ENCODE assay signal across 17 cellular contexts in genomic region chr20:8740265-8740664, GRCh38.
DNase-seq lines count a peak whose midpoint lies in the region; ATAC-seq and TF ChIP-seq lines count a peak whose summit lies in the region.
"Had no signal": no experiment of that assay in that cellular context is flagged by ENCODE, and none has a peak within 500 bp of the region (broad histone marks: within the 10 kb centered on the region; RNA-seq: fewer than 3 reads in every experiment).

No MANE protein-coding gene starts in this region.

- H3K9me3 ChIP-seq in colonic mucosa: no peaks in the 10 kb centered on the region
- H3K9me3 ChIP-seq: A549, upper lobe of right lung had no signal

- no peak overlapping the region for H3K27ac Mint-ChIP-seq in stimulated activated naive CD8-positive, alpha-beta T cell treated with anti-CD3 and anti-CD28 coated beads, Interleukin-15, amount 100 ng/mL, for 72 hours

- intact Hi-C loops in left ventricle myocardium superior (cut with micrococcal nuclease): no loop called here
- intact Hi-C loops in colonic mucosa (cut with DNase I): no loop called here

- peak; percentile 46 for ATAC-seq in stimulated activated naive CD8-positive, alpha-beta T cell treated with anti-CD3 and anti-CD28 coated beads, Interleukin-15, Interleukin-2, amounts not matched to agents 100 U/mL and 50 U/mL, for 24 hours
- ATAC-seq in stimulated activated naive CD8-positive, alpha-beta T cell treated with anti-CD3 and anti-CD28 coated beads, Interleukin-15, amount 100 ng/mL, for 72 hours: no peak
- ATAC-seq in GM21786 (IDR thresholded peaks at IDR 0.05; ENCODE audit: unreplicated experiment) (peak; percentile 86), HG03135 (IDR thresholded peaks at IDR 0.05; ENCODE audit: unreplicated experiment) (peak; percentile 71), left ventricle myocardium superior (no peak)
- ATAC-seq: A549, Panc1, upper lobe of right lung had no signal

- no peaks in the 10 kb centered on the region for H3K4me1 ChIP-seq in colonic mucosa
- H3K4me1 ChIP-seq: A549, upper lobe of right lung had no signal

- peaks cover 5% of the 10 kb centered on the region for H3K4me1 Mint-ChIP-seq in stimulated activated naive CD8-positive, alpha-beta T cell treated with anti-CD3 and anti-CD28 coated beads, Interleukin-15, amount 100 ng/mL, for 72 hours

- peaks cover 0 to 7% of the 10 kb centered on the region in 2 donors for H3K9me3 Mint-ChIP-seq in stimulated activated naive CD8-positive, alpha-beta T cell treated with anti-CD3 and anti-CD28 coated beads, Interleukin-15, amount 100 ng/mL, for 72 hours
- H3K9me3 Mint-ChIP-seq: CD8-positive, alpha-beta memory T cell had no signal

- no peak overlapping the region for H3K9ac ChIP-seq in colonic mucosa (ENCODE audit: low read depth in 2 of 2, low read length in 2 of 2)

- H3K27me3 ChIP-seq in colonic mucosa: no peaks in the 10 kb centered on the region
- H3K27me3 ChIP-seq: brain microvascular endothelial cell, upper lobe of right lung had no signal

- no peaks in the 10 kb centered on the region for H3K36me3 ChIP-seq in colonic mucosa
- H3K36me3 ChIP-seq: brain microvascular endothelial cell, upper lobe of right lung had no signal

- H3K4me3 ChIP-seq in colonic mucosa: no peak overlapping the region
- H3K4me3 ChIP-seq: A549, upper lobe of right lung had no signal

- no peak overlapping the region for H3K27ac ChIP-seq in colonic mucosa
- H3K27ac ChIP-seq: A549, brain microvascular endothelial cell, upper lobe of right lung had no signal

- DNase-seq in stimulated activated naive CD8-positive, alpha-beta T cell treated with anti-CD3 and anti-CD28 coated beads, Interleukin-15, Interleukin-2, amounts not matched to agents 100 U/mL and 50 U/mL, for 24 hours: no peak
- no peak for DNase-seq in stimulated activated naive CD8-positive, alpha-beta T cell treated with anti-CD3 and anti-CD28 coated beads, Interleukin-15, amount 100 ng/mL, for 72 hours
- no peak for DNase-seq in left ventricle myocardium superior
- no peak for DNase-seq in colonic mucosa
- no peak for DNase-seq in dedifferentiated amniotic fluid mesenchymal stem cell (ENCODE audit: extremely low spot score)
- DNase-seq in AML-193 (lab: John Stamatoyannopoulos, UW): no peak
- DNase-seq: activated naive CD4-positive, alpha-beta T cell; brain microvascular endothelial cell; CD8-positive, alpha-beta memory T cell; effector memory CD4-positive, alpha-beta T cell; islet precursor cell; NCI-H345; upper lobe of right lung had no signal

- no peaks in the 10 kb centered on the region for H3K27me3 Mint-ChIP-seq in stimulated activated naive CD8-positive, alpha-beta T cell treated with anti-CD3 and anti-CD28 coated beads, Interleukin-15, amount 100 ng/mL, for 72 hours
- H3K27me3 Mint-ChIP-seq: CD8-positive, alpha-beta memory T cell had no signal

- TF ChIP-seq CTCF in colonic mucosa (IDR thresholded peaks at IDR 0.05): no peak

- no peak overlapping the region for H3K4me3 Mint-ChIP-seq in stimulated activated naive CD8-positive, alpha-beta T cell treated with anti-CD3 and anti-CD28 coated beads, Interleukin-15, amount 100 ng/mL, for 72 hours
- H3K4me3 Mint-ChIP-seq: CD8-positive, alpha-beta memory T cell had no signal

Comparison
In these comparisons a context has a peak if more than half of its experiments do, and no peak if none do; other contexts are left out.
1. ATAC-seq: peak in stimulated activated naive CD8-positive, alpha-beta T cell treated with anti-CD3 and anti-CD28 coated beads, Interleukin-15, Interleukin-2, amounts not matched to agents 100 U/mL and 50 U/mL, for 24 hours (single experiment), GM21786 (single experiment) and HG03135 (single experiment); none in stimulated activated naive CD8-positive, alpha-beta T cell treated with anti-CD3 and anti-CD28 coated beads, Interleukin-15, amount 100 ng/mL, for 72 hours (single experiment) and left ventricle myocardium superior (single experiment).